In genomic region chr19:17996826-17997316, GRCh38 we compare ENCODE assay signal across 8 cellular contexts. TPM values are rescaled to one million over a fixed set of nuclear protein-coding genes. Genes with fewer than 3 reads are reported as not detected.
DNase-seq lines count a peak whose midpoint lies in the region; ATAC-seq and TF ChIP-seq lines count a peak whose summit lies in the region.

No MANE protein-coding gene starts in this region.

- ATAC-seq in Right ventricle myocardium inferior (peak; percentile 85), psoas muscle (peak; percentile 90 to 95 (median 92)), aorta (ENCODE audit: low FRiP score) (peak; percentile 88)

- no peaks in the 10 kb centered on the region for H4K20me1 ChIP-seq in SU-DHL-6 (ENCODE audit: low read depth, low read length)

- H3K27me3 Mint-ChIP-seq in activated naive CD4-positive, alpha-beta T cell treated with anti-CD3 and anti-CD28 coated beads, Interleukin-2, amount 50 U/mL, for 24 hours: no peaks in the 10 kb centered on the region

- H3K4me1 ChIP-seq in psoas muscle (no peaks in the 10 kb centered on the region), aorta (ENCODE audit: control insufficient read depth in 1 of 2, insufficient read depth in 2 of 2, low read length in 2 of 2) (no peaks in the 10 kb centered on the region)

- H3K4me3 ChIP-seq in SU-DHL-6 (ENCODE audit: insufficient read depth, low read length, poor library complexity, severe bottlenecking) (peak overlapping the region; percentile 62), psoas muscle (no peak overlapping the region), aorta (ENCODE audit: low read length in 2 of 2) (no peak overlapping the region)

- peak overlapping the region; percentile 30 for H3K27ac Mint-ChIP-seq in activated naive CD4-positive, alpha-beta T cell treated with anti-CD3 and anti-CD28 coated beads, Interleukin-2, amount 50 U/mL, for 24 hours

- peak overlapping the region; percentile 69 for H3K9ac ChIP-seq in SU-DHL-6 (ENCODE audit: low read length)

- H3K36me3 ChIP-seq in SU-DHL-6 (ENCODE audit: low read length): no peaks in the 10 kb centered on the region
- no peaks in the 10 kb centered on the region for H3K36me3 ChIP-seq in psoas muscle (ENCODE audit: insufficient read depth in 1 of 2, low read depth in 1 of 2)
- no peaks in the 10 kb centered on the region for H3K36me3 ChIP-seq in aorta (ENCODE audit: control insufficient read depth in 1 of 2, insufficient read depth in 2 of 2, low read length in 1 of 2)

- TF ChIP-seq CTCF in SU-DHL-6 (IDR thresholded peaks at IDR 0.05; ENCODE audit: insufficient read depth, low read length, poor library complexity, severe bottlenecking): peak; percentile 80
- peak; percentile 98 for TF ChIP-seq CTCF in psoas muscle (IDR thresholded peaks at IDR 0.05)

- no peaks in the 10 kb centered on the region for H3K36me3 Mint-ChIP-seq in activated naive CD4-positive, alpha-beta T cell treated with anti-CD3 and anti-CD28 coated beads, Interleukin-2, amount 50 U/mL, for 24 hours

- H3K4me3 Mint-ChIP-seq in activated naive CD4-positive, alpha-beta T cell treated with anti-CD3 and anti-CD28 coated beads, Interleukin-2, amount 50 U/mL, for 24 hours: no peak overlapping the region

- H3K9me3 Mint-ChIP-seq in activated naive CD4-positive, alpha-beta T cell treated with anti-CD3 and anti-CD28 coated beads, Interleukin-2, amount 50 U/mL, for 24 hours: no peaks in the 10 kb centered on the region

- intact Hi-C loops in Right ventricle myocardium inferior (cut with DNase I): loop anchor here (1.0 to 2.0 kb wide), 2 partner anchors 59 to 138 kb away; partner anchors contain the start of gene RPL18A
- intact Hi-C loops in psoas muscle (cut with DNase I): loop anchor here (1.0 to 5.0 kb wide), 5 partner anchors 50 to 140 kb away; partner anchors contain the start of gene RPL18A (in 1 of the 2)
- intact Hi-C loops in aorta (cut with DNase I): loop anchor here (1.0 to 5.0 kb wide), 5 partner anchors 50 to 138 kb away; partner anchors contain the start of gene RPL18A (in 1 of the 2)

- peak; percentile 57 for DNase-seq in SIG-M5 treated with dmso at 0.1 percent for 504 hours (lab: John Stamatoyannopoulos, UW; ENCODE audit: unreplicated experiment)
- DNase-seq in SIG-M5 (lab: John Stamatoyannopoulos, UW): no peak
- DNase-seq in MV-4-11 (lab: John Stamatoyannopoulos, UW): peak; percentile 71
- peak; percentile 91 for DNase-seq in Right ventricle myocardium inferior (ENCODE audit: missing footprints)
- DNase-seq in psoas muscle: peak; percentile 86 to 94
- DNase-seq in aorta: peak; percentile 91 to 96

- peaks cover 12% of the 10 kb centered on the region for H3K4me1 Mint-ChIP-seq in activated naive CD4-positive, alpha-beta T cell treated with anti-CD3 and anti-CD28 coated beads, Interleukin-2, amount 50 U/mL, for 24 hours

- no peaks in the 10 kb centered on the region for H3K9me2 ChIP-seq in SU-DHL-6 (replicated peaks; ENCODE audit: insufficient read depth, low read length)

- 12 to 23% (median 15%) methylated on average over 9 to 15 of the region's 15 CpGs for WGBS in psoas muscle, 3 donors
- 8 to 19% methylated on average over 8 to 15 of the region's 15 CpGs for WGBS in aorta, 2 donors

- peak overlapping the region; percentile 73 for H3K4me2 ChIP-seq in SU-DHL-6 (ENCODE audit: low read depth, low read length, poor library complexity, severe bottlenecking)

- H3K27ac ChIP-seq in SU-DHL-6 (ENCODE audit: low read depth, low read length) (peak overlapping the region; percentile 86), psoas muscle (no peak overlapping the region), aorta (ENCODE audit: low read depth in 1 of 2, low read length in 2 of 2) (no peak overlapping the region)

- peaks cover 5% of the 10 kb centered on the region for H3K79me2 ChIP-seq in SU-DHL-6 (ENCODE audit: insufficient read depth, low read length)

- peaks cover 7% of the 10 kb centered on the region for H3F3A ChIP-seq in SU-DHL-6 (ENCODE audit: insufficient read depth)

- peak overlapping the region; percentile 90 for H2AFZ ChIP-seq in SU-DHL-6 (ENCODE audit: low read depth, low read length, severe bottlenecking)

- H3K9me3 ChIP-seq in SU-DHL-6 (ENCODE audit: insufficient read depth, low read length) (no peaks in the 10 kb centered on the region), psoas muscle (no peaks in the 10 kb centered on the region), aorta (ENCODE audit: control insufficient read depth, low read length) (no peaks in the 10 kb centered on the region)

- H3K27me3 ChIP-seq in SU-DHL-6 (ENCODE audit: low read length) (no peaks in the 10 kb centered on the region), psoas muscle (ENCODE audit: insufficient read depth in 3 of 3, low read length in 2 of 3) (peaks cover 0 to 13% (median 0%) of the 10 kb centered on the region in 3 donors), aorta (ENCODE audit: control insufficient read depth in 1 of 2, insufficient read depth in 2 of 2, low read length in 1 of 2) (no peaks in the 10 kb centered on the region)

RNA-seq across cellular contexts. Expression of gene ARRDC2, which starts 11.1 kb away (rescaled TPM):
- total RNA-seq in Right ventricle myocardium inferior (17.4 TPM), psoas muscle (100 to 1,000 TPM in 2 of 4 donors, 10 to 100 TPM in 2; 43.4 to 399 (median 98.4) TPM), aorta (10 to 100 TPM; 40.6 to 60.5 TPM)
- polyA plus RNA-seq in psoas muscle (100 to 1,000 TPM; 173 to 294 (median 281) TPM), aorta (100 to 1,000 TPM in 1 of 2 donors, 10 to 100 TPM in 1; 82.5 to 104 TPM)

RNA-seq across cellular contexts. Expression of gene KCNN1, which starts 30.0 kb away (rescaled TPM):
- total RNA-seq in Right ventricle myocardium inferior (not detected), psoas muscle (not detected), aorta (under 1 TPM in 1 of 2 donors, not detected in 1; 0.13 TPM)
- polyA plus RNA-seq in psoas muscle (under 1 TPM in 2 of 3 donors, not detected in 1; 0.01 to 0.06 TPM), aorta (under 1 TPM in 1 of 2 donors, not detected in 1; 0.13 TPM)
